ENCODE assay signal across 8 cellular contexts in the genomic region with DNA sequence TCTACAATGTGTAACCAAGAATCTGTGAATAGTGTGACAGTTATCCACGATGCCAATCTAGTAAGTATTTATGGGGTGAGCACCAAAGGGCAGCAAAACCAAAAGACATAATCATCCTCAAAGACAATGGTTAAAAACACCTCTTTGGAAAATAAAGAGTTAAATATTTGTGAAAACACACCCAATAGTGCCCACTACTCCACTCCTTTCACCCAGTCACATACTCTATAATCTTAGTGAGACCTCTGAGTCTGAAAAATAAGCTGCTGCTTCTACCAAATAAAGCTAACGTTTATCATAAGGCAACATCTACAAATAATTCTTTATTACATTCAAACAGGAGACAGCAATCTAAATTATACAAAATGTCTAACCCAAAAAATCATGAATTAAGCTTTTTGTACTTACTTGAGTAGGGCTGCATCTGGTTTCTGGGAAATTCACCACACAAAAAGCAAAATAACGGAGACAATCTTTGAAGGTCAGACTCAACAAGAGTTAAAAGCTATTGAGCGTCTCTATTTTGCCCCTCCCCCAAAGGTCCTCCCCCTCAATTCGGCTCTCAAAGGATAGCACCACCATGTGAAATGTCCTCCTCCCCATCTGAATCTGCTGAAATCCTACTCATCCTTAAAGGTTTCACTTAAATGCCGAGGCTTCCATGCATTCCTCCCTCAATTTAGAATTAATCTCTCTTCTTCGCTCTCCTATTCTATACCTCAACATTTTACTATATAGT. TPM values are rescaled to one million over a fixed set of nuclear protein-coding genes. Genes with fewer than 3 reads are reported as not detected.
DNase-seq lines count a peak whose midpoint lies in the region; ATAC-seq and TF ChIP-seq lines count a peak whose summit lies in the region.

No MANE protein-coding gene starts in this region.

- no peak overlapping the region for H2BK5ac ChIP-seq in neuronal stem cell (ENCODE audit: low read length)

- no peak overlapping the region for H2BK12ac ChIP-seq in neuronal stem cell (ENCODE audit: low read length)

- H3K27me3 ChIP-seq in PC-3 (ENCODE audit: low read length) (no peaks in the 10 kb centered on the region), esophagus squamous epithelium (no peaks in the 10 kb centered on the region), neuronal stem cell (ENCODE audit: control insufficient read depth in 3 of 3, insufficient read depth in 3 of 3, low read depth in 1 of 3, low read length in 3 of 3) (no peaks in the 10 kb centered on the region), Karpas-422 (ENCODE audit: low read length) (no peaks in the 10 kb centered on the region)

- no peaks in the 10 kb centered on the region for H4K20me1 ChIP-seq in PC-3 (ENCODE audit: low read length)
- H4K20me1 ChIP-seq in Karpas-422 (ENCODE audit: insufficient read depth, low read depth, low read length): no peaks in the 10 kb centered on the region

- H3K4me2 ChIP-seq in PC-3 (ENCODE audit: low read length) (peak overlapping the region; percentile 86), neuronal stem cell (ENCODE audit: insufficient read depth, low read length, poor library complexity, severe bottlenecking) (peak overlapping the region; percentile 53), Karpas-422 (ENCODE audit: low read depth, low read length, poor library complexity, severe bottlenecking) (no peak overlapping the region)

- H3K27ac ChIP-seq in PC-3 (ENCODE audit: low read length) (no peak overlapping the region), esophagus squamous epithelium (peak overlapping the region; percentile 90 to 100 (median 95)), neuronal stem cell (replicated peaks; ENCODE audit: low read length) (no peak overlapping the region), Karpas-422 (ENCODE audit: low read length) (no peak overlapping the region)

- DNase-seq in ELF-1 (ENCODE audit: low read depth, low spot score) (peak; percentile 35), PC-3 (peak; percentile 19), esophagus squamous epithelium (lab: John Stamatoyannopoulos, UW) (no peak), neuronal stem cell (ENCODE audit: low spot score) (peak; percentile 20), D341Med (ENCODE audit: low spot score) (no peak), Karpas-422 (no peak)

- H3K4me3 ChIP-seq in PC-3 (ENCODE audit: low read length) (peak overlapping the region; percentile 93), esophagus squamous epithelium (peak overlapping the region; percentile 79 to 98 (median 94)), neuronal stem cell (ENCODE audit: low read length in 2 of 2) (peak overlapping the region; percentile 81 to 87), Karpas-422 (ENCODE audit: low read length) (no peak overlapping the region)

- H3K9me3 ChIP-seq in PC-3 (ENCODE audit: low read length) (no peaks in the 10 kb centered on the region; the same call in 1 of the 2 replicates), esophagus squamous epithelium (peaks cover 0 to 3% (median 3%) of the 10 kb centered on the region in 3 donors), neuronal stem cell (replicated peaks in 1 of 2; ENCODE audit: control insufficient read depth in 2 of 2, insufficient read depth in 1 of 2, low read depth in 1 of 2, low read length in 2 of 2) (peaks cover 0 to 3% of the 10 kb centered on the region in 2 donors), Karpas-422 (ENCODE audit: low read length) (no peaks in the 10 kb centered on the region)

- intact Hi-C loops in PC-3 (cut with micrococcal nuclease): no loop called here
- intact Hi-C loops in esophagus squamous epithelium (cut with DNase I): loop anchor here (10.0 kb wide), 1 partner anchor 112 kb away; no protein-coding TSS in a partner anchor

- H2AFZ ChIP-seq in PC-3 (ENCODE audit: low read length) (peak overlapping the region; percentile 1; the same call in 1 of the 2 replicates), neuronal stem cell (ENCODE audit: low read length) (no peak overlapping the region), Karpas-422 (ENCODE audit: low read length) (no peak overlapping the region)

- no peak overlapping the region for H3K9ac ChIP-seq in PC-3 (ENCODE audit: low read length)
- no peak overlapping the region for H3K9ac ChIP-seq in neuronal stem cell (ENCODE audit: low read depth, low read length, poor library complexity)
- H3K9ac ChIP-seq in Karpas-422 (ENCODE audit: low read length): no peak overlapping the region

- no TSS peak for BruUV-seq in PC-3 (replicated peaks; lab: Mats Ljungman, UMichigan)

- no peak overlapping the region for H2BK120ac ChIP-seq in neuronal stem cell (ENCODE audit: low read depth, low read length)

- H4K8ac ChIP-seq in neuronal stem cell (ENCODE audit: low read depth, low read length): no peak overlapping the region

- peaks cover 64% of the 10 kb centered on the region for H3K79me2 ChIP-seq in PC-3 (ENCODE audit: low read length)
- no peaks in the 10 kb centered on the region for H3K79me2 ChIP-seq in Karpas-422 (ENCODE audit: low read length)

- no peak for TF ChIP-seq CTCF in PC-3 (conservative IDR thresholded peaks at IDR 0.05; ENCODE audit: low read depth, low read length)
- no peak for TF ChIP-seq CTCF in esophagus squamous epithelium (IDR thresholded peaks at IDR 0.05)

- CTCF ChIA-PET in PC-3 (lab: Charles Lee): interaction anchor here (0.6 kb wide), 1 partner anchor 62 kb away, joined by 5 read pairs; no protein-coding TSS in a partner anchor

- no peak overlapping the region for H2BK15ac ChIP-seq in neuronal stem cell (ENCODE audit: low read length)

- no peaks in the 10 kb centered on the region for H3F3A ChIP-seq in PC-3 (ENCODE audit: low read length, unreplicated experiment)

- H3K23ac ChIP-seq in neuronal stem cell (ENCODE audit: low read depth, low read length, poor library complexity): no peak overlapping the region

- no peak for TF ChIP-seq POLR2A in esophagus squamous epithelium (IDR thresholded peaks at IDR 0.05)

- H3K4me1 ChIP-seq in PC-3 (ENCODE audit: insufficient read depth, low read length) (peaks cover 18% of the 10 kb centered on the region), esophagus squamous epithelium (peaks cover 4 to 54% (median 11%) of the 10 kb centered on the region in 3 donors), neuronal stem cell (ENCODE audit: control insufficient read depth in 2 of 2, insufficient read depth in 1 of 2, low read depth in 1 of 2, low read length in 2 of 2) (peaks cover 0 to 9% of the 10 kb centered on the region in 2 donors), Karpas-422 (ENCODE audit: low read length) (0 out of 2 replicates have a peak, but pooled peaks cover 2% of the 10 kb centered on the region)

- WGBS in esophagus squamous epithelium, 2 donors: 14 to 26% methylated on average over 7 of the region's 7 CpGs
- 100% methylated on average over 1 of the region's 7 CpGs; no CpG with 5 or more reads in 1 of the 2 donors for WGBS in neuronal stem cell (ENCODE audit: extremely low coverage in 2 of 2, insufficient read length in 2 of 2, insufficient replicate concordance in 1 of 2), 2 donors

- H2AK5ac ChIP-seq in neuronal stem cell (ENCODE audit: low read depth, low read length): no peak overlapping the region

- H3K36me3 ChIP-seq in PC-3 (ENCODE audit: low read depth, low read length) (no peaks in the 10 kb centered on the region), esophagus squamous epithelium (no peaks in the 10 kb centered on the region), neuronal stem cell (replicated peaks in 1 of 2; ENCODE audit: control insufficient read depth in 2 of 2, insufficient read depth in 2 of 2, low read length in 2 of 2) (no peaks in the 10 kb centered on the region), Karpas-422 (ENCODE audit: insufficient read depth, low read length) (no peaks in the 10 kb centered on the region)

- H3K14ac ChIP-seq in neuronal stem cell (ENCODE audit: low read length): no peak overlapping the region

- H3K4ac ChIP-seq in neuronal stem cell (ENCODE audit: low read length): no peak overlapping the region

- POLR2A ChIA-PET in PC-3 (lab: Charles Lee; ENCODE audit: unreplicated experiment): interaction anchor here (1.2 kb wide), 1 partner anchor 278 kb away, joined by 4 read pairs; no protein-coding TSS in a partner anchor

- no peak overlapping the region for H3K18ac ChIP-seq in neuronal stem cell (ENCODE audit: low read length)

- H3K79me1 ChIP-seq in neuronal stem cell (ENCODE audit: low read depth, low read length): peaks cover 4% of the 10 kb centered on the region

- no peak overlapping the region for H4K91ac ChIP-seq in neuronal stem cell (ENCODE audit: low read depth, low read length, poor library complexity)

- H3K9me2 ChIP-seq in PC-3 (replicated peaks; ENCODE audit: low read length) (no peaks in the 10 kb centered on the region), Karpas-422 (replicated peaks; ENCODE audit: insufficient read depth, low read length) (no peaks in the 10 kb centered on the region)

- ATAC-seq in PC-3 (no peak), HG03469 (IDR thresholded peaks at IDR 0.05; ENCODE audit: unreplicated experiment) (no peak), GM21786 (IDR thresholded peaks at IDR 0.05; ENCODE audit: unreplicated experiment) (no peak)

RNA-seq across cellular contexts. Expression of gene RAPH1, which starts 2.0 kb away (rescaled TPM):
- total RNA-seq in PC-3 (2014; rRNA removed): 7.0 and 40.3 TPM in 2 replicates
- total RNA-seq in esophagus squamous epithelium: 100 to 1,000 TPM in 1 of 4 donors, 10 to 100 TPM in 3; 10.6 to 105 (median 26.0) TPM
- 7.0 TPM for polyA plus RNA-seq in neuronal stem cell (2013, experiment 1 of 2)
- 7.4 TPM for polyA plus RNA-seq in neuronal stem cell (2013, experiment 2 of 2)
- total RNA-seq in Karpas-422 (2014; rRNA removed; shearing (Covaris generic); ENCODE audit: low replicate concordance): not detected in 2 replicates

Comparison
In these comparisons a context has a peak if more than half of its experiments do, and no peak if none do; other contexts are left out.
1. DNase-seq: peak in ELF-1 (single experiment), PC-3 (single experiment) and neuronal stem cell (single experiment); none in esophagus squamous epithelium (single experiment), D341Med (single experiment) and Karpas-422 (single experiment).
2. H3K27ac ChIP-seq: peak in esophagus squamous epithelium (4 of 4); none in PC-3 (single experiment), neuronal stem cell (single experiment) and Karpas-422 (single experiment).